ENCODE assay signal across 23 cellular contexts in the genomic region with DNA sequence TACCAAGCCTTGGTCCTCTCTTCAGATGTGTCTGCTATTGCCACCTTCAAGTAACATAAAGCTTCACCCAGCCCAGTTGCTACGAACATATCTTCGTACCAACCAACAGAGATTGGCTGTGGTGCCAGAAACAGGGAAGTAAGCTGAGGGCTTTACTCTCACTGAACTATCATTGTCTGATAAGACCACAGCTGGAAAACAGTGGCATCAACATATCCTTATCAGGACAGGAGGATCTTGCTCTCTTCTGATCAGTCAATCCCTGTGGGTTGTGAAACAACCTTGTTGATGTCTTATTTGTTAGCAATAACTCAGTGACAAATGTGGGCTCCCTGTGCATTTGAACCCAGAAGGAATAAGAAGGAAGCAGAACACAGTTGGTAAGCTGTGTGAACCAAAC.
"Had no signal": no experiment of that assay in that cellular context is flagged by ENCODE, and none has a peak within 500 bp of the region (broad histone marks: within the 10 kb centered on the region; RNA-seq: fewer than 3 reads in every experiment).

No MANE protein-coding gene starts in this region.

- H3K4me3 ChIP-seq: breast epithelium had no signal

- H3K4me1 ChIP-seq: breast epithelium had no signal

- H3K36me3 ChIP-seq: breast epithelium, WERI-Rb-1 had no signal

- ATAC-seq: activated CD4-positive, alpha-beta T cell treated with anti-CD3 and anti-CD28 coated beads for 36 hours; activated T-cell treated with anti-CD3 and anti-CD28 coated beads, Interleukin-2, amount 50 U/mL, for 72 hours had no signal

- DNase-seq: activated CD4-positive, alpha-beta memory T cell treated with anti-CD3 and anti-CD28 coated beads, Interleukin-2, amount 10 ng/mL, durations not matched to agents 7 days and 5 days; activated CD4-positive, alpha-beta T cell treated with anti-CD3 and anti-CD28 coated beads for 36 hours; activated CD4-positive, alpha-beta T cell treated with anti-CD3 and anti-CD28 coated beads, Interleukin-2, amount 50 U/mL, for 1 hour; activated gamma-delta T cell treated with Interleukin-2 at 50 U/mL for 16 hours; activated naive CD4-positive, alpha-beta T cell treated with anti-CD3 and anti-CD28 coated beads, Interleukin-2, amount 10 ng/mL, durations not matched to agents 7 days and 5 days; activated naive CD8-positive, alpha-beta T cell treated with anti-CD3 and anti-CD28 coated beads for 36 hours; activated T-cell treated with anti-CD3 and anti-CD28 coated beads for 4 hours; activated T-cell treated with anti-CD3 and anti-CD28 coated beads, Interleukin-2, amount 50 U/mL, for 72 hours; anterior cingulate cortex; caudate nucleus; Kasumi-1; KBM-7; NCI-H1105 treated with DMSO at 0.1 percent for 48 hours; NCI-H1436 treated with DMSO at 0.1 percent for 48 hours; NCI-H187 treated with DMSO at 0.1 percent for 48 hours; NCI-H2081 treated with DMSO at 0.1 percent for 48 hours; NCI-H2171 treated with DMSO at 0.1 percent for 48 hours; NCI-H226; NCI-H69; NK-92 treated with Interleukin-12 subunit alpha and Interleukin-12 subunit beta, amount 100 ng/mL, for 24 hours; SHP77 treated with DMSO at 0.1 percent for 48 hours; WERI-Rb-1 had no signal

- H3K27ac ChIP-seq: breast epithelium, WERI-Rb-1 had no signal

- H3K9me3 ChIP-seq: breast epithelium had no signal

- H3K27me3 ChIP-seq: breast epithelium had no signal
